In genomic region chr21:14403681-14404318, GRCh38 we compare ENCODE assay signal across 8 cellular contexts. TPM values are rescaled to one million over a fixed set of nuclear protein-coding genes. Genes with fewer than 3 reads are reported as not detected.
DNase-seq lines count a peak whose midpoint lies in the region; ATAC-seq and TF ChIP-seq lines count a peak whose summit lies in the region.

No MANE protein-coding gene starts in this region.

- CTCF ChIA-PET in activated CD4-positive, alpha-beta T cell treated with anti-CD3 and anti-CD28 coated beads, Interleukin-2, amount 10 ng/mL, durations not matched to agents 7 days and 5 days (lab: Charles Lee), result interaction anchor here (0.8 kb wide), 1 partner anchor 1082 kb away, joined by 3 read pairs; no protein-coding TSS in a partner anchor

- H3K4me3 Mint-ChIP-seq in activated CD4-positive, alpha-beta T cell treated with anti-CD3 and anti-CD28 coated beads, Interleukin-2, amount 10 ng/mL, durations not matched to agents 7 days and 5 days, result no peak overlapping the region

- no peaks in the 10 kb centered on the region for H3K27me3 Mint-ChIP-seq in activated CD4-positive, alpha-beta T cell treated with anti-CD3 and anti-CD28 coated beads, Interleukin-2, amount 10 ng/mL, durations not matched to agents 7 days and 5 days

- POLR2A ChIA-PET in activated CD4-positive, alpha-beta T cell treated with anti-CD3 and anti-CD28 coated beads, Interleukin-2, amount 10 ng/mL, durations not matched to agents 7 days and 5 days (lab: Charles Lee), result interaction anchor here (0.6 kb wide), 1 partner anchor 214 kb away, joined by 3 read pairs; no protein-coding TSS in a partner anchor

- no peak overlapping the region for H3K27ac Mint-ChIP-seq in activated CD4-positive, alpha-beta T cell treated with anti-CD3 and anti-CD28 coated beads, Interleukin-2, amount 10 ng/mL, durations not matched to agents 7 days and 5 days

- ATAC-seq in HG03432 (IDR thresholded peaks at IDR 0.05; ENCODE audit: unreplicated experiment) (peak; percentile 73), GM19467 (IDR thresholded peaks at IDR 0.05; ENCODE audit: unreplicated experiment) (no peak)

- no peaks in the 10 kb centered on the region for H3K4me1 Mint-ChIP-seq in activated CD4-positive, alpha-beta T cell treated with anti-CD3 and anti-CD28 coated beads, Interleukin-2, amount 10 ng/mL, durations not matched to agents 7 days and 5 days

- no peak overlapping the region for H3K4me3 ChIP-seq in fibroblast of mammary gland (ENCODE audit: control insufficient read depth, low read depth, low read length)

- peak; percentile 39 for DNase-seq in activated CD4-positive, alpha-beta T cell treated with anti-CD3 and anti-CD28 coated beads, Interleukin-2, amount 10 ng/mL, durations not matched to agents 7 days and 5 days
- DNase-seq in activated CD4-positive, alpha-beta T cell treated with anti-CD3 and anti-CD28 coated beads, Interleukin-2, amount 50 U/mL, for 1 hour, result no peak
- DNase-seq in RPMI8226 (peak; percentile 46), fibroblast of mammary gland (ENCODE audit: low read depth) (peak; percentile 45), putamen (ENCODE audit: low spot score) (peak; percentile 10), foreskin melanocyte (no peak)

- peak; percentile 59 for TF ChIP-seq CTCF in fibroblast of mammary gland (conservative IDR thresholded peaks at IDR 0.05; ENCODE audit: control insufficient read depth, insufficient read depth, low read depth, low read length)

- no peaks in the 10 kb centered on the region for H3K9me3 Mint-ChIP-seq in activated CD4-positive, alpha-beta T cell treated with anti-CD3 and anti-CD28 coated beads, Interleukin-2, amount 10 ng/mL, durations not matched to agents 7 days and 5 days

- H3K36me3 Mint-ChIP-seq in activated CD4-positive, alpha-beta T cell treated with anti-CD3 and anti-CD28 coated beads, Interleukin-2, amount 10 ng/mL, durations not matched to agents 7 days and 5 days (ENCODE audit: low read depth), result no peaks in the 10 kb centered on the region

RNA-seq across cellular contexts. Expression of gene HSPA13, which starts 20.9 kb away (rescaled TPM):
- total RNA-seq in activated CD4-positive, alpha-beta T cell treated with anti-CD3 and anti-CD28 coated beads, Interleukin-2, amount 10 ng/mL, durations not matched to agents 7 days and 5 days, result 10 to 100 TPM; 26.6 to 29.6 TPM

Comparison
In these comparisons a context has a peak if more than half of its experiments do, and no peak if none do; other contexts are left out.
1. DNase-seq: peak in activated CD4-positive, alpha-beta T cell treated with anti-CD3 and anti-CD28 coated beads, Interleukin-2, amount 10 ng/mL, durations not matched to agents 7 days and 5 days (single experiment), RPMI8226 (single experiment), fibroblast of mammary gland (single experiment) and putamen (single experiment); none in activated CD4-positive, alpha-beta T cell treated with anti-CD3 and anti-CD28 coated beads, Interleukin-2, amount 50 U/mL, for 1 hour (single experiment) and foreskin melanocyte (single experiment).